20 cellular contexts compared by ENCODE assay signal in the genomic region with DNA sequence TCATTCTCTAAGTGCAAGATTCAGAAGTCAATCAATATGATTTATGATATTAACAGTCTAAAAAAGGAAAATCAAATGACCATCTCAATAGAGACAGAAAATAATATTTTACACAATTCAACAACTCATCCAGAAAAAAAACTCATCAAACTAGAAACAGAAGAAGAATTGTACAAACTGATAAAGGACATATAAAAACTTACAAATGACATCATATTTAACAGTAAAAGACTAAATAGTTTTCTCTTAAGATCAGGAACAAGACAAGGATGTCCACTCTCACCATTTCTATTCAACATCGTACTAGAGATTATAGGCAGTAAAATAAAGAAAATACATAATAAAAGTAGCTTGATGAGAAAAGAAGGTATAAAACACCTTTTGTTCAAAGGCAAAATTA.
"Had no signal": no experiment of that assay in that cellular context is flagged by ENCODE, and none has a peak within 500 bp of the region (broad histone marks: within the 10 kb centered on the region; RNA-seq: fewer than 3 reads in every experiment).

No MANE protein-coding gene starts in this region.

- H3K27ac Mint-ChIP-seq: dendritic cell treated with granulocyte-macrophage colony-stimulating factor and Interleukin-4, amounts not matched to agents 40 ng/mL and 50 ng/mL, for 4 days; effector memory CD8-positive, alpha-beta T cell; endodermal cell; immature natural killer cell had no signal

- ATAC-seq: effector memory CD8-positive, alpha-beta T cell; foreskin keratinocyte; gastroesophageal sphincter; heart left ventricle; left cardiac atrium; left lung; left ventricle myocardium superior; lower lobe of right lung had no signal

- H3K4me1 Mint-ChIP-seq: endodermal cell, immature natural killer cell had no signal

- H3K27me3 Mint-ChIP-seq: dendritic cell treated with granulocyte-macrophage colony-stimulating factor and Interleukin-4, amounts not matched to agents 40 ng/mL and 50 ng/mL, for 4 days; effector memory CD8-positive, alpha-beta T cell had no signal

- H3K36me3 ChIP-seq: colonic mucosa, esophagus muscularis mucosa, gastroesophageal sphincter, heart left ventricle, left lung, lower lobe of right lung had no signal

- H3K27ac ChIP-seq: colonic mucosa, esophagus muscularis mucosa, foreskin keratinocyte, gastroesophageal sphincter, heart left ventricle, hepatocyte, left lung, lower lobe of right lung had no signal

- H3K4me3 ChIP-seq: colonic mucosa, esophagus muscularis mucosa, gastroesophageal sphincter, heart left ventricle, hepatocyte, left lung, lower lobe of right lung had no signal

- H3K4me3 Mint-ChIP-seq: dendritic cell treated with granulocyte-macrophage colony-stimulating factor and Interleukin-4, amounts not matched to agents 40 ng/mL and 50 ng/mL, for 4 days; effector memory CD8-positive, alpha-beta T cell; endodermal cell; immature natural killer cell had no signal

- H3K4me2 ChIP-seq: hepatocyte had no signal

- H2AFZ ChIP-seq: hepatocyte had no signal

- H3K9me3 Mint-ChIP-seq: dendritic cell treated with granulocyte-macrophage colony-stimulating factor and Interleukin-4, amounts not matched to agents 40 ng/mL and 50 ng/mL, for 4 days had no signal

- H3K4me1 ChIP-seq: colonic mucosa, esophagus muscularis mucosa, foreskin keratinocyte, gastroesophageal sphincter, heart left ventricle, left lung, lower lobe of right lung had no signal

- H3K27me3 ChIP-seq: colonic mucosa, esophagus muscularis mucosa, foreskin keratinocyte, gastroesophageal sphincter, heart left ventricle, hepatocyte, left lung had no signal

- H3K79me2 ChIP-seq: hepatocyte had no signal

- FAIRE-seq: keratinocyte had no signal

- H3K9me3 ChIP-seq: colonic mucosa, esophagus muscularis mucosa, gastroesophageal sphincter, heart left ventricle, lower lobe of right lung had no signal

- H3K36me3 Mint-ChIP-seq: immature natural killer cell had no signal

- DNase-seq: colonic mucosa; cortex of kidney; effector CD8-positive, alpha-beta T cell; effector memory CD8-positive, alpha-beta T cell; endodermal cell; foreskin keratinocyte; heart left ventricle; hypothalamus; immature natural killer cell; left cardiac atrium; left lung; left ventricle myocardium superior; lower lobe of right lung; mesendoderm; midbrain had no signal
